Comparison of ENCODE assay signal across 1 cellular context in the genomic region with DNA sequence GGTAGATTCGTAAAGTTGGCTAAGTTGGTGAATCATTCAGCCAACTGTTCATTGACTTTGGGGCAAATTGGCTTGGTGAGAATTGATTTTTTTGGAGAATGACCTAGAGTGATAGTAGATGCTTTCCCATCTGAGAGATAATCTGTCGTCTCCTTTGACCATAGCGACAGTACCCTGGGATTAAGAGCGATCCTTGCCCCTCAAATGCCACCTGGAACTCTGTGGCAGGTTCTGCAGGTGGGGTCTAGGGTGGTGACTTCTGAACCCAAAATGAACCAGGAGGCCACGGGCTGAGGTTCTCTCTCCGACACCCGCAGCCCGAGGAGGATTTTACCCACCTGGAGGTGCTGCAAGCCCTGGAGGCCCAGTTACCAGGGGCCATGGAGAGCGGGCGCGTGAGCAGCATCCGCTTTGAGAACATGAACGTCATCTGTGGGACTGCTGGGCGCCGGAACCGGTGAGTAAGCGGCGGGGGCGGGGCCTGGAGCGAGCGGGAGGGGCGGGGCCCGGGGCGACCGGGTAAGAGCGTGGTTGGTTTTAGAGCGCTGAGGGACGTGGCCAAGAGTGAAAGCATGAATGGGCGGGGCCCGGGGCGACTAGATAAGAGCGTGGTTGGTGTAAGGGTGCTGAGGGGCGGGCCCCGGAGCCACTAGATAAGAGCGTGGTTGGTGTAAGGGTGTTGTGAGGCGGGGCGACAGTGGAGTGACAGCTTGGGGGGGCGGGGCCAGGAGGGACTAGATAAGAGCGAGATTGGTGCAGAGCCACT.
A peak's percentile ranks its signal among the peaks of the same experiment; 100 is the strongest.
TF ChIP-seq lines count a peak whose summit lies in the region.

No MANE protein-coding gene starts in this region.

TF ChIP-seq in K562, 482 proteins besides CTCF, POLR2A, EP300 and RAD21 (continued from another document and continues in another):
- TF ChIP-seq, protein P1, sequence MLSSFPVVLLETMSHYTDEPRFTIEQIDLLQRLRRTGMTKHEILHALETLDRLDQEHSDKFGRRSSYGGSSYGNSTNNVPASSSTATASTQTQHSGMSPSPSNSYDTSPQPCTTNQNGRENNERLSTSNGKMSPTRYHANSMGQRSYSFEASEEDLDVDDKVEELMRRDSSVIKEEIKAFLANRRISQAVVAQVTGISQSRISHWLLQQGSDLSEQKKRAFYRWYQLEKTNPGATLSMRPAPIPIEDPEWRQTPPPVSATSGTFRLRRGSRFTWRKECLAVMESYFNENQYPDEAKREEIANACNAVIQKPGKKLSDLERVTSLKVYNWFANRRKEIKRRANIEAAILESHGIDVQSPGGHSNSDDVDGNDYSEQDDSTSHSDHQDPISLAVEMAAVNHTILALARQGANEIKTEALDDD (IDR thresholded peaks at IDR 0.05) = peak; percentile 87
- TF ChIP-seq DDX20 (tag; IDR thresholded peaks at IDR 0.05; ENCODE audit: low read depth) = no peak
- TF ChIP-seq, protein P2, sequence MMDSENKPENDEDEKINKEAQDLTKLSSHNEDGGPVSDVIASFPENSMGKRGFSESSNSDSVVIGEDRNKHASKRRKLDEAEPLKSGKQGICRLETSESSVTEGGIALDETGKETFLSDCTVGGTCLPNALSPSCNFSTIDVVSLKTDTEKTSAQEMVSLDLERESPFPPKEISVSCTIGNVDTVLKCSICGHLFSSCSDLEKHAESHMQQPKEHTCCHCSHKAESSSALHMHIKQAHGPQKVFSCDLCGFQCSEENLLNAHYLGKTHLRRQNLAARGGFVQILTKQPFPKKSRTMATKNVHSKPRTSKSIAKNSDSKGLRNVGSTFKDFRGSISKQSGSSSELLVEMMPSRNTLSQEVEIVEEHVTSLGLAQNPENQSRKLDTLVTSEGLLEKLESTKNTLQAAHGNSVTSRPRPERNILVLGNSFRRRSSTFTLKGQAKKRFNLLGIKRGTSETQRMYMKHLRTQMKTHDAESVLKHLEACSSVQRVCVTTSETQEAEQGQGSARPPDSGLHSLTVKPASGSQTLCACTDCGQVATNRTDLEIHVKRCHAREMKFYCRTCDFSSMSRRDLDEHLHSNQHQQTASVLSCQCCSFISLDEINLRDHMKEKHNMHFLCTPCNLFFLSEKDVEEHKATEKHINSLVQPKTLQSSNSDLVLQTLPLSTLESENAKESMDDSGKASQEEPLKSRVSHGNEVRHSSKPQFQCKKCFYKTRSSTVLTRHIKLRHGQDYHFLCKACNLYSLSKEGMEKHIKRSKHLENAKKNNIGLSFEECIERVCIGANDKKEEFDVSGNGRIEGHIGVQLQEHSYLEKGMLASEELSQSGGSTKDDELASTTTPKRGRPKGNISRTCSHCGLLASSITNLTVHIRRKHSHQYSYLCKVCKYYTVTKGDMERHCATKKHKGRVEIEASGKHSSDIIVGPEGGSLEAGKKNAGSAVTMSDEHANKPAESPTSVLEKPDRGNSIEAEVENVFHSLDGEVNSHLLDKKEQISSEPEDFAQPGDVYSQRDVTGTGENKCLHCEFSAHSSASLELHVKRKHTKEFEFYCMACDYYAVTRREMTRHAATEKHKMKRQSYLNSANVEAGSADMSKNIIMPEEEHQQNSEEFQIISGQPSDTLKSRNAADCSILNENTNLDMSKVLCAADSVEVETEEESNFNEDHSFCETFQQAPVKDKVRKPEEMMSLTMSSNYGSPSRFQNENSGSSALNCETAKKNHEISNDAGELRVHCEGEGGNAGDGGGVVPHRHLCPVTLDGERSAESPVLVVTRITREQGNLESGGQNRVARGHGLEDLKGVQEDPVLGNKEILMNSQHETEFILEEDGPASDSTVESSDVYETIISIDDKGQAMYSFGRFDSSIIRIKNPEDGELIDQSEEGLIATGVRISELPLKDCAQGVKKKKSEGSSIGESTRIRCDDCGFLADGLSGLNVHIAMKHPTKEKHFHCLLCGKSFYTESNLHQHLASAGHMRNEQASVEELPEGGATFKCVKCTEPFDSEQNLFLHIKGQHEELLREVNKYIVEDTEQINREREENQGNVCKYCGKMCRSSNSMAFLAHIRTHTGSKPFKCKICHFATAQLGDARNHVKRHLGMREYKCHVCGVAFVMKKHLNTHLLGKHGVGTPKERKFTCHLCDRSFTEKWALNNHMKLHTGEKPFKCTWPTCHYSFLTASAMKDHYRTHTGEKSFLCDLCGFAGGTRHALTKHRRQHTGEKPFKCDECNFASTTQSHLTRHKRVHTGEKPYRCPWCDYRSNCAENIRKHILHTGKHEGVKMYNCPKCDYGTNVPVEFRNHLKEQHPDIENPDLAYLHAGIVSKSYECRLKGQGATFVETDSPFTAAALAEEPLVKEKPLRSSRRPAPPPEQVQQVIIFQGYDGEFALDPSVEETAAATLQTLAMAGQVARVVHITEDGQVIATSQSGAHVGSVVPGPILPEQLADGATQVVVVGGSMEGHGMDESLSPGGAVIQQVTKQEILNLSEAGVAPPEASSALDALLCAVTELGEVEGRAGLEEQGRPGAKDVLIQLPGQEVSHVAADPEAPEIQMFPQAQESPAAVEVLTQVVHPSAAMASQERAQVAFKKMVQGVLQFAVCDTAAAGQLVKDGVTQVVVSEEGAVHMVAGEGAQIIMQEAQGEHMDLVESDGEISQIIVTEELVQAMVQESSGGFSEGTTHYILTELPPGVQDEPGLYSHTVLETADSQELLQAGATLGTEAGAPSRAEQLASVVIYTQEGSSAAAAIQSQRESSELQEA (IDR thresholded peaks at IDR 0.05; ENCODE audit: low read depth) = no peak
- TF ChIP-seq NR2C2 (CRISPR knock-in tag; IDR thresholded peaks at IDR 0.05) = no peak
- TF ChIP-seq NR2C2 (tag; IDR thresholded peaks at IDR 0.05) = no peak
- TF ChIP-seq BHLHE40 (IDR thresholded peaks at IDR 0.05; ENCODE audit: low read length) = peak; percentile 80
- no peak for TF ChIP-seq RBM14 (IDR thresholded peaks at IDR 0.05; ENCODE audit: borderline replicate concordance, insufficient read depth, low read depth, low read length)
- no peak for TF ChIP-seq TCFL5 (CRISPR knock-in tag; conservative IDR thresholded peaks at IDR 0.05)
- TF ChIP-seq POLR2B (IDR thresholded peaks at IDR 0.05; ENCODE audit: low read depth, partially characterized antibody) = peak; percentile 78
- TF ChIP-seq ZNF551 (CRISPR knock-in tag; IDR thresholded peaks at IDR 0.05) = no peak
- TF ChIP-seq POLR3G (IDR thresholded peaks at IDR 0.05; ENCODE audit: extremely low read depth, insufficient read length, insufficient replicate concordance) = no peak
- TF ChIP-seq PHB2 (IDR thresholded peaks at IDR 0.05; ENCODE audit: low read depth) = 0 out of 2 replicates have a peak, but pooled peaks have one; percentile 13
- TF ChIP-seq GATA2 (CRISPR knock-in tag; IDR thresholded peaks at IDR 0.05) = no peak
- TF ChIP-seq SMARCB1 (IDR thresholded peaks at IDR 0.05; ENCODE audit: insufficient read length, low read depth) = no peak
- no peak for TF ChIP-seq MCM2 (IDR thresholded peaks at IDR 0.05; ENCODE audit: low read depth)
- no peak for TF ChIP-seq ZNF436 (CRISPR knock-in tag; IDR thresholded peaks at IDR 0.05)
- TF ChIP-seq SRSF7 (optimal IDR thresholded peaks at IDR 0.05; ENCODE audit: low read depth, low read length) = no peak
- TF ChIP-seq ZNF707 (CRISPR knock-in tag; conservative IDR thresholded peaks at IDR 0.05) = no peak
- TF ChIP-seq, protein P3, sequence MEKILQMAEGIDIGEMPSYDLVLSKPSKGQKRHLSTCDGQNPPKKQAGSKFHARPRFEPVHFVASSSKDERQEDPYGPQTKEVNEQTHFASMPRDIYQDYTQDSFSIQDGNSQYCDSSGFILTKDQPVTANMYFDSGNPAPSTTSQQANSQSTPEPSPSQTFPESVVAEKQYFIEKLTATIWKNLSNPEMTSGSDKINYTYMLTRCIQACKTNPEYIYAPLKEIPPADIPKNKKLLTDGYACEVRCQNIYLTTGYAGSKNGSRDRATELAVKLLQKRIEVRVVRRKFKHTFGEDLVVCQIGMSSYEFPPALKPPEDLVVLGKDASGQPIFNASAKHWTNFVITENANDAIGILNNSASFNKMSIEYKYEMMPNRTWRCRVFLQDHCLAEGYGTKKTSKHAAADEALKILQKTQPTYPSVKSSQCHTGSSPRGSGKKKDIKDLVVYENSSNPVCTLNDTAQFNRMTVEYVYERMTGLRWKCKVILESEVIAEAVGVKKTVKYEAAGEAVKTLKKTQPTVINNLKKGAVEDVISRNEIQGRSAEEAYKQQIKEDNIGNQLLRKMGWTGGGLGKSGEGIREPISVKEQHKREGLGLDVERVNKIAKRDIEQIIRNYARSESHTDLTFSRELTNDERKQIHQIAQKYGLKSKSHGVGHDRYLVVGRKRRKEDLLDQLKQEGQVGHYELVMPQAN (IDR thresholded peaks at IDR 0.05; ENCODE audit: borderline replicate concordance) = 0 out of 2 replicates have a peak, but pooled peaks have one; percentile 56
- TF ChIP-seq SREBF2 (CRISPR knock-in tag; IDR thresholded peaks at IDR 0.05) = no peak
- no peak for TF ChIP-seq IRF2 (CRISPR knock-in tag; IDR thresholded peaks at IDR 0.05)
- TF ChIP-seq TFAM (CRISPR knock-in tag; conservative IDR thresholded peaks at IDR 0.05) = no peak
- no peak for TF ChIP-seq DIDO1 (tag; IDR thresholded peaks at IDR 0.05; ENCODE audit: low read depth)
- TF ChIP-seq ZNF184 (CRISPR knock-in tag; IDR thresholded peaks at IDR 0.05) = no peak
- TF ChIP-seq POLR2G (IDR thresholded peaks at IDR 0.05; ENCODE audit: low read depth, low read length) = peak; percentile 90
- no peak for TF ChIP-seq NFXL1 (CRISPR knock-in tag; IDR thresholded peaks at IDR 0.05)
- TF ChIP-seq PTBP1 (IDR thresholded peaks at IDR 0.05; ENCODE audit: low read depth, low read length) = no peak
- no peak for TF ChIP-seq ZNF324 (CRISPR knock-in tag; IDR thresholded peaks at IDR 0.05)
- peak; percentile 76; the same call in 1 of the 2 replicates for TF ChIP-seq RB1 (IDR thresholded peaks at IDR 0.05; ENCODE audit: low read depth)
- TF ChIP-seq HCFC1 (IDR thresholded peaks at IDR 0.05; ENCODE audit: low read depth, low read length) = peak; percentile 51
- peak; percentile 88 for TF ChIP-seq ETV1 (tag; conservative IDR thresholded peaks at IDR 0.05; ENCODE audit: low read depth)
- TF ChIP-seq ASH1L (IDR thresholded peaks at IDR 0.05; ENCODE audit: borderline replicate concordance, low read depth, partially characterized antibody) = peak; percentile 87
- TF ChIP-seq TRIM24 (IDR thresholded peaks at IDR 0.05) = no peak; a peak in 1 of 4 replicates
- TF ChIP-seq, protein P4, sequence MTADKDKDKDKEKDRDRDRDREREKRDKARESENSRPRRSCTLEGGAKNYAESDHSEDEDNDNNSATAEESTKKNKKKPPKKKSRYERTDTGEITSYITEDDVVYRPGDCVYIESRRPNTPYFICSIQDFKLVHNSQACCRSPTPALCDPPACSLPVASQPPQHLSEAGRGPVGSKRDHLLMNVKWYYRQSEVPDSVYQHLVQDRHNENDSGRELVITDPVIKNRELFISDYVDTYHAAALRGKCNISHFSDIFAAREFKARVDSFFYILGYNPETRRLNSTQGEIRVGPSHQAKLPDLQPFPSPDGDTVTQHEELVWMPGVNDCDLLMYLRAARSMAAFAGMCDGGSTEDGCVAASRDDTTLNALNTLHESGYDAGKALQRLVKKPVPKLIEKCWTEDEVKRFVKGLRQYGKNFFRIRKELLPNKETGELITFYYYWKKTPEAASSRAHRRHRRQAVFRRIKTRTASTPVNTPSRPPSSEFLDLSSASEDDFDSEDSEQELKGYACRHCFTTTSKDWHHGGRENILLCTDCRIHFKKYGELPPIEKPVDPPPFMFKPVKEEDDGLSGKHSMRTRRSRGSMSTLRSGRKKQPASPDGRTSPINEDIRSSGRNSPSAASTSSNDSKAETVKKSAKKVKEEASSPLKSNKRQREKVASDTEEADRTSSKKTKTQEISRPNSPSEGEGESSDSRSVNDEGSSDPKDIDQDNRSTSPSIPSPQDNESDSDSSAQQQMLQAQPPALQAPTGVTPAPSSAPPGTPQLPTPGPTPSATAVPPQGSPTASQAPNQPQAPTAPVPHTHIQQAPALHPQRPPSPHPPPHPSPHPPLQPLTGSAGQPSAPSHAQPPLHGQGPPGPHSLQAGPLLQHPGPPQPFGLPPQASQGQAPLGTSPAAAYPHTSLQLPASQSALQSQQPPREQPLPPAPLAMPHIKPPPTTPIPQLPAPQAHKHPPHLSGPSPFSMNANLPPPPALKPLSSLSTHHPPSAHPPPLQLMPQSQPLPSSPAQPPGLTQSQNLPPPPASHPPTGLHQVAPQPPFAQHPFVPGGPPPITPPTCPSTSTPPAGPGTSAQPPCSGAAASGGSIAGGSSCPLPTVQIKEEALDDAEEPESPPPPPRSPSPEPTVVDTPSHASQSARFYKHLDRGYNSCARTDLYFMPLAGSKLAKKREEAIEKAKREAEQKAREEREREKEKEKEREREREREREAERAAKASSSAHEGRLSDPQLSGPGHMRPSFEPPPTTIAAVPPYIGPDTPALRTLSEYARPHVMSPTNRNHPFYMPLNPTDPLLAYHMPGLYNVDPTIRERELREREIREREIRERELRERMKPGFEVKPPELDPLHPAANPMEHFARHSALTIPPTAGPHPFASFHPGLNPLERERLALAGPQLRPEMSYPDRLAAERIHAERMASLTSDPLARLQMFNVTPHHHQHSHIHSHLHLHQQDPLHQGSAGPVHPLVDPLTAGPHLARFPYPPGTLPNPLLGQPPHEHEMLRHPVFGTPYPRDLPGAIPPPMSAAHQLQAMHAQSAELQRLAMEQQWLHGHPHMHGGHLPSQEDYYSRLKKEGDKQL (CRISPR knock-in tag; IDR thresholded peaks at IDR 0.05; ENCODE audit: borderline replicate concordance) = no peak
- no peak for TF ChIP-seq SOX6 (IDR thresholded peaks at IDR 0.05)
- TF ChIP-seq, protein P5, sequence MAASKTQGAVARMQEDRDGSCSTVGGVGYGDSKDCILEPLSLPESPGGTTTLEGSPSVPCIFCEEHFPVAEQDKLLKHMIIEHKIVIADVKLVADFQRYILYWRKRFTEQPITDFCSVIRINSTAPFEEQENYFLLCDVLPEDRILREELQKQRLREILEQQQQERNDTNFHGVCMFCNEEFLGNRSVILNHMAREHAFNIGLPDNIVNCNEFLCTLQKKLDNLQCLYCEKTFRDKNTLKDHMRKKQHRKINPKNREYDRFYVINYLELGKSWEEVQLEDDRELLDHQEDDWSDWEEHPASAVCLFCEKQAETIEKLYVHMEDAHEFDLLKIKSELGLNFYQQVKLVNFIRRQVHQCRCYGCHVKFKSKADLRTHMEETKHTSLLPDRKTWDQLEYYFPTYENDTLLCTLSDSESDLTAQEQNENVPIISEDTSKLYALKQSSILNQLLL (CRISPR knock-in tag; IDR thresholded peaks at IDR 0.05; ENCODE audit: borderline replicate concordance) = no peak
- peak; percentile 79; the same call in 1 of the 2 replicates for TF ChIP-seq ZNF232 (CRISPR knock-in tag; IDR thresholded peaks at IDR 0.05)
- TF ChIP-seq ZNF197 (CRISPR knock-in tag; IDR thresholded peaks at IDR 0.05; ENCODE audit: low read depth) = no peak
- TF ChIP-seq GTF2A2 (tag; IDR thresholded peaks at IDR 0.05) = 0 out of 2 replicates have a peak, but pooled peaks have one; percentile 18
- TF ChIP-seq ZNF785 (CRISPR knock-in tag; IDR thresholded peaks at IDR 0.05) = no peak
